ENCODE assay signal across 27 cellular contexts in genomic region chr15:35174948-35175347, GRCh38.
"Had no signal": no experiment of that assay in that cellular context is flagged by ENCODE, and none has a peak within 500 bp of the region (broad histone marks: within the 10 kb centered on the region; RNA-seq: fewer than 3 reads in every experiment).

No MANE protein-coding gene starts in this region.

- ATAC-seq: activated T-helper 17 cell treated with anti-CD3 and anti-CD28 coated beads, Interleukin-2, amount 50 U/mL, for 72 hours; Panc1; Right ventricle myocardium inferior; T-cell had no signal

- H3K36me3 ChIP-seq: adrenal gland had no signal

- H3K27ac ChIP-seq: adrenal gland, SK-N-MC had no signal

- DNase-seq: activated CD4-positive, alpha-beta memory T cell treated with anti-CD3 and anti-CD28 coated beads, Interleukin-2, amount 10 ng/mL, durations not matched to agents 7 days and 5 days; activated CD4-positive, alpha-beta T cell treated with anti-CD3 and anti-CD28 coated beads, Interleukin-2, amount 10 ng/mL, durations not matched to agents 7 days and 5 days; activated CD4-positive, CD25-positive, alpha-beta regulatory T cell; activated gamma-delta T cell treated with Interleukin-2 at 50 U/mL for 16 hours; activated naive CD4-positive, alpha-beta T cell treated with anti-CD3 and anti-CD28 coated beads, Interleukin-2, amount 50 U/mL, for 16 hours; activated naive CD8-positive, alpha-beta T cell treated with anti-CD3 and anti-CD28 coated beads, Interleukin-2, amount 10 ng/mL, durations not matched to agents 7 days and 5 days; activated T-cell treated with anti-CD3 and anti-CD28 coated beads for 4 hours; activated T-cell treated with anti-CD3 and anti-CD28 coated beads, Interleukin-2, amount 50 U/mL, for 48 hours; adrenal gland; anterior cingulate cortex; cerebellar nuclear complex; Karpas-422; MM.1S; NCI-H2029 treated with DMSO at 0.1 percent for 48 hours; NCI-H226; NCI-H526; NCI-H774; NK-92 treated with Interleukin-12 subunit alpha and Interleukin-12 subunit beta, amount 100 ng/mL, for 24 hours; OCI-M1; RPMI8226; T-cell; T-helper 2 cell; T1000 had no signal

- H3K4me1 ChIP-seq: adrenal gland had no signal

- H3K4me3 ChIP-seq: adrenal gland, SK-N-MC had no signal

- H3K27me3 ChIP-seq: adrenal gland had no signal

- H3K9me3 ChIP-seq: adrenal gland had no signal
